1 cellular context compared by ENCODE assay signal in the genomic region with DNA sequence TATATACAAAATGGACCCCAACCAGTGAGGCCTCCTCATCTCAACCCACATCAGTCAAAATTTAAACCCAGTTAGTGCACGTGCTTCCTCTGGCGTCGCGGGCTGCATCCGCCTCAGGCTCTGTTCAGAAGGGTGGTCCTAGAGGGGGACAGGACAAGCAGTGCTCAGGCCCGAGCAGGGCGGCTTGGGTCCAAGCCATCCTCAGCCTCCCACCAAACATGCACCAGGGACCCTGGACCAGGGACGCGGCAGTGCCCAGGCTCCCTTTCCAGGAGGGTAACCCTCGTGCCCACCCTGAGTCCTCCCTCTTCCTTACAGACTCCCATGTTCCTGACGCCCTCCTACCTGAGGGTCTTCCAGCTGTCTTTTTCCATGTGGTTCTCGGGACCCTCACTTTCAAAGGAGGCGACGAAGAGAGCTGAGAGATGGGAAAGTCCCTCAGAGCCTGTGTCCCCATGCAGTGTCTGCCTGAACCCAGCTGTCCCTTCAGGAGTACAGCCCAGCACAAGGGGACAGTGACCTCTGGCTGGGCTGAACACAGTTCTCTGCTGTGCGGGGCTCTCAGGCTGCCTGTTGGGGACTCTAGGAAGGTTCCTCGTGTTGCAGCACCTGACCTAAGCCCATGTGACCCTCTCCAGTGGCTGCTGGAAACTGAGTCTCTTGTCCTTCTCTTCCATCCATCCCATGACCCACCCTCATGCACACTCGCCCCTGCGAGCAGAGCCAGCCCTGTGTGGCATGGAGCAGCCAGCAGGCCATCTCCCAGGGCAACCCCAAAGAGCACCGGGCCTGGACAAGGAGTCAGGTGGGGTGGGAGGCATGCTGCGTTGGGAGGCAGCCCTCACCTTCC.
TF ChIP-seq lines count a peak whose summit lies in the region.

No MANE protein-coding gene starts in this region.

TF ChIP-seq in A549, 52 proteins besides CTCF, POLR2A, EP300 and RAD21 (continued from another document):
- TF ChIP-seq POLR2AphosphoS2 (conservative IDR thresholded peaks at IDR 0.05; ENCODE audit: low read length) (no peak), ZFP36 (IDR thresholded peaks at IDR 0.05; ENCODE audit: borderline replicate concordance, partially characterized antibody) (no peak), HEYL (CRISPR knock-in tag; IDR thresholded peaks at IDR 0.05) (no peak), BHLHE40 (IDR thresholded peaks at IDR 0.05; ENCODE audit: low read depth, low read length) (no peak)
- TF ChIP-seq, protein P1, sequence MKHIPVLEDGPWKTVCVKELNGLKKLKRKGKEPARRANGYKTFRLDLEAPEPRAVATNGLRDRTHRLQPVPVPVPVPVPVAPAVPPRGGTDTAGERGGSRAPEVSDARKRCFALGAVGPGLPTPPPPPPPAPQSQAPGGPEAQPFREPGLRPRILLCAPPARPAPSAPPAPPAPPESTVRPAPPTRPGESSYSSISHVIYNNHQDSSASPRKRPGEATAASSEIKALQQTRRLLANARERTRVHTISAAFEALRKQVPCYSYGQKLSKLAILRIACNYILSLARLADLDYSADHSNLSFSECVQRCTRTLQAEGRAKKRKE (CRISPR knock-in tag; IDR thresholded peaks at IDR 0.05; ENCODE audit: low read depth): no peak
